16 cellular contexts compared by ENCODE assay signal in genomic region chr16:24536671-24537070, GRCh38.
"Had no signal": no experiment of that assay in that cellular context is flagged by ENCODE, and none has a peak within 500 bp of the region (broad histone marks: within the 10 kb centered on the region; RNA-seq: fewer than 3 reads in every experiment).

No MANE protein-coding gene starts in this region.

- H3K4me3 ChIP-seq: coronary artery, heart left ventricle, mucosa of descending colon, sigmoid colon, skin epidermis had no signal

- H3K27me3 Mint-ChIP-seq: naive thymus-derived CD8-positive, alpha-beta T cell had no signal

- FAIRE-seq: frontal cortex, islet of Langerhans had no signal

- H3K9me3 Mint-ChIP-seq: naive thymus-derived CD8-positive, alpha-beta T cell had no signal

- H3K9me3 ChIP-seq: heart left ventricle, mucosa of descending colon, neutrophil, sigmoid colon had no signal

- H3K36me3 ChIP-seq: neutrophil, sigmoid colon had no signal

- H3K27me3 ChIP-seq: heart left ventricle, neutrophil, sigmoid colon had no signal

- H3K27ac ChIP-seq: coronary artery, heart left ventricle, neutrophil, sigmoid colon, skin epidermis had no signal

- ATAC-seq: heart left ventricle; mucosa of descending colon; naive thymus-derived CD8-positive, alpha-beta T cell had no signal

- DNase-seq: effector CD4-positive, alpha-beta T cell; heart left ventricle; hippocampal formation; kidney glomerular epithelial cell; mucosa of descending colon; posterior cingulate gyrus; sigmoid colon; stimulated activated CD4-positive, alpha-beta T cell treated with anti-CD3 and anti-CD28 coated beads, Interleukin-12 subunit alpha, Interleukin-12 subunit beta, amount 100 ng/mL, for 4 hours; stimulated activated naive CD4-positive, alpha-beta T cell treated with Interleukin-2 at 50 U/mL for 16 hours; trophoblast cell had no signal
